Comparison of ENCODE assay signal across 9 cellular contexts in the genomic region with DNA sequence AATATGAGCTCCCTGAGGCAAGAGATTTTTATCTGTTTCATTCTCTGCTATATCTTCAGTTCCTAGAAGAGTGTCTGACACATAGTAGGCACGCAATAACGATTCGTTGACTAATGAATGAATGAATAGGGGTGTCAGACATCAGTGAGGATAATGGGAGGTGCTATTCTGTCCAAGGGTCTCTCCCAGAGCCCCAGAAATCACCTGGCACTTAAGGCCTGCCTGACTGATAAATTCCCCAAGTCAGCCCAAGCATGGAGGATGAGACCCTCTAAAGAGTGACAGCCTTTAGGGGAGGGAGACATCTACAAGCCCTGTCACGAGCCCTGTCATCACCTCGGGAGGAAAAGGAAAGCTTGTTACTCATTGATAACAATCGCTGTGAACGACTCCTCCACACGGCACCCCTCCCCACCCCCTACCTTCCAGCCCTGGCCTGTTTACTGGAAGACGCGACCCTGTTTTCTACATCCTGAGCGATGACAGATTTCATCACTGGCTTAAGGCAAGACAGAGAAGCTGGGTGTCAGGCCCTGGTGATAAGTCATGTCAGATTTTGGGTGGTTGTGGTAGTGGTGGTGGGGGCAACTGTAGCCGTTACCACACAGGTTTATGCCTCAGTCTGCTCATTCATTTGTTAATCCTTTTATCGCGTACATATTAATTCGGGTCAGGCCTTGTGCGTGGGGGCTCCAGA.
DNase-seq lines count a peak whose midpoint lies in the region; ATAC-seq and FAIRE-seq lines count a peak whose summit lies in the region.
"Had no signal": no experiment of that assay in that cellular context is flagged by ENCODE, and none has a peak within 500 bp of the region (broad histone marks: within the 10 kb centered on the region; RNA-seq: fewer than 3 reads in every experiment).

No MANE protein-coding gene starts in this region.

- H3K9me3 ChIP-seq in KOPT-K1 (ENCODE audit: insufficient read depth, low read length, poor library complexity, severe bottlenecking): no peaks in the 10 kb centered on the region
- H3K9me3 ChIP-seq: left ventricle myocardium inferior had no signal

- DNase-seq in activated CD4-positive, alpha-beta T cell treated with anti-CD3 and anti-CD28 coated beads for 48 hours: peak; percentile 83
- peak; percentile 45 for DNase-seq in central memory CD4-positive, alpha-beta T cell
- DNase-seq in stimulated activated CD4-positive, alpha-beta T cell treated with anti-CD3 and anti-CD28 coated beads, Interleukin-4, amount 100 ng/mL, for 1 hour: peak; percentile 44
- DNase-seq in DMS79 (lab: John Stamatoyannopoulos, UW) (no peak), foreskin melanocyte (no peak), urothelium cell line (ENCODE audit: low spot score) (no peak)
- DNase-seq: left ventricle myocardium inferior had no signal

- no peaks in the 10 kb centered on the region for H3K36me3 ChIP-seq in KOPT-K1 (ENCODE audit: insufficient read depth, low read length)
- H3K36me3 ChIP-seq: left ventricle myocardium inferior had no signal

- ATAC-seq in HG03095 (IDR thresholded peaks at IDR 0.05; ENCODE audit: unreplicated experiment): no peak

- FAIRE-seq in urothelium cell line (lab: Jason Lieb, UNC): no peak

- H3K27ac ChIP-seq in KOPT-K1 (ENCODE audit: low read depth, low read length, poor library complexity, severe bottlenecking): peak overlapping the region; percentile 30
- H3K27ac ChIP-seq: left ventricle myocardium inferior had no signal

Comparison
In these comparisons a context has a peak if more than half of its experiments do, and no peak if none do; other contexts are left out.
1. DNase-seq: peak in activated CD4-positive, alpha-beta T cell treated with anti-CD3 and anti-CD28 coated beads for 48 hours (single experiment), central memory CD4-positive, alpha-beta T cell (single experiment) and stimulated activated CD4-positive, alpha-beta T cell treated with anti-CD3 and anti-CD28 coated beads, Interleukin-4, amount 100 ng/mL, for 1 hour (single experiment); none in DMS79 (single experiment), foreskin melanocyte (single experiment) and urothelium cell line (single experiment).